In the genomic region with DNA sequence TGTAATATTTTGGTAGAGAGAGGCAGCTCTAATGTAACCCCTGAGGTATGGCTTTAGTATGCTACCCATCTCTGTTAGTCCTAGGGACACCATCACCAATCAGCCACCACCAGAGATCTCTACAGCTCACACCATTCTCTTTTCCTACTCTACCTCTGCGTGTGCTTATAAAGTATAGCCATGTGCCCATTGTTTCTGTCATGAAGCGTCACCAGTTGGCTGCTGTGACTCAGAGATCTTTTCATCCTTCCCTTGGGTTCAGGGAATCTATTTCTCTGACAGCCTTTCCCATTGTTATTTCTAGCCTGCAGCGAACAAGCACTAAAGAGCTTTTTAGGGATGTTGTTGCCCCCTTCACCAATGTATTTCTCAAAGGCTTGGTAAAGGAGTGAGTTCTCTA, we compare ENCODE assay signal across 18 cellular contexts.
"Had no signal": no experiment of that assay in that cellular context is flagged by ENCODE, and none has a peak within 500 bp of the region (broad histone marks: within the 10 kb centered on the region; RNA-seq: fewer than 3 reads in every experiment).

No MANE protein-coding gene starts in this region.

- H3K27ac Mint-ChIP-seq: activated naive CD4-positive, alpha-beta T cell treated with anti-CD3 and anti-CD28 coated beads, Interleukin-2, amount 50 U/mL, for 72 hours; activated T-cell treated with anti-CD3 and anti-CD28 coated beads, Interleukin-2, amount 50 U/mL, for 72 hours; dendritic cell treated with granulocyte-macrophage colony-stimulating factor and Interleukin-4, amounts not matched to agents 40 ng/mL and 50 ng/mL, for 4 days; natural killer cell treated with Interleukin-12 subunit alpha and Interleukin-12 subunit beta and Interleukin-15 and Interleukin-18, amount 100 ng/mL, for 72 hours had no signal

- H3K9me3 ChIP-seq: transverse colon, vagina had no signal

- ATAC-seq: activated naive CD4-positive, alpha-beta T cell treated with anti-CD3 and anti-CD28 coated beads, Interleukin-2, amount 50 U/mL, for 72 hours; activated T-cell treated with anti-CD3 and anti-CD28 coated beads, Interleukin-2, amount 50 U/mL, for 72 hours; left ventricle myocardium superior; natural killer cell treated with Interleukin-12 subunit alpha and Interleukin-12 subunit beta and Interleukin-15 and Interleukin-18, amount 100 ng/mL, for 72 hours had no signal

- H3K27me3 Mint-ChIP-seq: brain; dendritic cell treated with granulocyte-macrophage colony-stimulating factor and Interleukin-4, amounts not matched to agents 40 ng/mL and 50 ng/mL, for 4 days had no signal

- H3K4me3 ChIP-seq: transverse colon, vagina had no signal

- H3K36me3 Mint-ChIP-seq: activated naive CD4-positive, alpha-beta T cell treated with anti-CD3 and anti-CD28 coated beads, Interleukin-2, amount 50 U/mL, for 72 hours; natural killer cell treated with Interleukin-12 subunit alpha and Interleukin-12 subunit beta and Interleukin-15 and Interleukin-18, amount 100 ng/mL, for 72 hours had no signal

- H3K27ac ChIP-seq: transverse colon, vagina, VCaP had no signal

- H3K27me3 ChIP-seq: transverse colon, vagina had no signal

- DNase-seq: activated CD4-positive, alpha-beta T cell treated with anti-CD3 and anti-CD28 coated beads for 4 hours; activated CD8-positive, alpha-beta memory T cell treated with anti-CD3 and anti-CD28 coated beads, Interleukin-2, amount 50 U/mL, for 48 hours; activated gamma-delta T cell; activated T-cell treated with anti-CD3 and anti-CD28 coated beads, Interleukin-2, amount 50 U/mL, for 72 hours; foreskin melanocyte; kidney glomerular epithelial cell; left ventricle myocardium superior; retina; stimulated activated CD4-positive, alpha-beta T cell treated with anti-CD3 and anti-CD28 coated beads, Interleukin-4, amount 100 ng/mL, for 24 hours; stimulated activated naive CD4-positive, alpha-beta T cell; transverse colon had no signal

- H3K4me1 Mint-ChIP-seq: central memory CD8-positive, alpha-beta T cell had no signal

- H3K9me3 Mint-ChIP-seq: activated naive CD4-positive, alpha-beta T cell treated with anti-CD3 and anti-CD28 coated beads, Interleukin-2, amount 50 U/mL, for 72 hours; activated T-cell treated with anti-CD3 and anti-CD28 coated beads, Interleukin-2, amount 50 U/mL, for 72 hours; brain; central memory CD8-positive, alpha-beta T cell; dendritic cell treated with granulocyte-macrophage colony-stimulating factor and Interleukin-4, amounts not matched to agents 40 ng/mL and 50 ng/mL, for 4 days; natural killer cell treated with Interleukin-12 subunit alpha and Interleukin-12 subunit beta and Interleukin-15 and Interleukin-18, amount 100 ng/mL, for 72 hours had no signal

- H3K36me3 ChIP-seq: transverse colon, vagina had no signal

- H3K4me3 Mint-ChIP-seq: activated T-cell treated with anti-CD3 and anti-CD28 coated beads, Interleukin-2, amount 50 U/mL, for 72 hours; brain; central memory CD8-positive, alpha-beta T cell; dendritic cell treated with granulocyte-macrophage colony-stimulating factor and Interleukin-4, amounts not matched to agents 40 ng/mL and 50 ng/mL, for 4 days; natural killer cell treated with Interleukin-12 subunit alpha and Interleukin-12 subunit beta and Interleukin-15 and Interleukin-18, amount 100 ng/mL, for 72 hours had no signal
